ENCODE assay signal across 9 cellular contexts in genomic region chr18:4455113-4455811, GRCh38.
DNase-seq lines count a peak whose midpoint lies in the region; ATAC-seq lines count a peak whose summit lies in the region.
"Had no signal": no experiment of that assay in that cellular context is flagged by ENCODE, and none has a peak within 500 bp of the region (broad histone marks: within the 10 kb centered on the region; RNA-seq: fewer than 3 reads in every experiment).

Gene DLGAP1 (minus strand): TSS chr18:4455307.

- no peak within 1 kb of the TSS for H3K27ac Mint-ChIP-seq in stimulated activated memory B cell treated with anti-CD40 and anti-IgM and Interleukin-4, amounts not matched to agents 10 μg/mL and 1 μg/mL and 100 μg/mL, for 72 hours

- H3K4me3 Mint-ChIP-seq in stimulated activated memory B cell treated with anti-CD40 and anti-IgM and Interleukin-4, amounts not matched to agents 10 μg/mL and 1 μg/mL and 100 μg/mL, for 72 hours = peak within 1 kb of the TSS; percentile 48

- H3K27me3 ChIP-seq in iPS-20b (ENCODE audit: insufficient read depth, low read length) = peaks cover 22% of the 10 kb centered on the region

- H3K36me3 Mint-ChIP-seq in stimulated activated memory B cell treated with anti-CD40 and anti-IgM and Interleukin-4, amounts not matched to agents 10 μg/mL and 1 μg/mL and 100 μg/mL, for 72 hours = no peaks in the 10 kb centered on the region
- H3K36me3 Mint-ChIP-seq: T-cell had no signal

- peaks cover 25% of the 10 kb centered on the region; the same call in 1 of the 2 replicates for H3K4me1 ChIP-seq in iPS-20b (ENCODE audit: insufficient read depth, low read length)

- DNase-seq in NCI-H748 (lab: John Stamatoyannopoulos, UW; ENCODE audit: unreplicated experiment) (peak; percentile 78), NCI-H748 treated with DMSO at 0.1 percent for 48 hours (lab: John Stamatoyannopoulos, UW) (no peak), anterior cingulate cortex (lab: John Stamatoyannopoulos, UW) (peak in 49 of 58 donors; percentile 12 to 81 (median 49))
- DNase-seq in activated effector memory CD4-positive, alpha-beta T cell treated with anti-CD3 and anti-CD28 coated beads, Interleukin-2, amount 50 U/mL, for 16 hours = no peak
- DNase-seq: T-cell had no signal

- H3K4me3 ChIP-seq in iPS-20b (ENCODE audit: low read length) = peak within 1 kb of the TSS; percentile 95

- H3K27me3 Mint-ChIP-seq in stimulated activated memory B cell treated with anti-CD40 and anti-IgM and Interleukin-4, amounts not matched to agents 10 μg/mL and 1 μg/mL and 100 μg/mL, for 72 hours = peaks cover 26% of the 10 kb centered on the region

- no peaks in the 10 kb centered on the region for H3K9me3 ChIP-seq in iPS-20b (ENCODE audit: insufficient read depth, low read depth, low read length)

- H3K4me1 Mint-ChIP-seq in stimulated activated memory B cell treated with anti-CD40 and anti-IgM and Interleukin-4, amounts not matched to agents 10 μg/mL and 1 μg/mL and 100 μg/mL, for 72 hours = no peaks in the 10 kb centered on the region

- peaks cover 12% of the 10 kb centered on the region for H3K9me3 Mint-ChIP-seq in stimulated activated memory B cell treated with anti-CD40 and anti-IgM and Interleukin-4, amounts not matched to agents 10 μg/mL and 1 μg/mL and 100 μg/mL, for 72 hours

- no peak within 1 kb of the TSS for H3K27ac ChIP-seq in iPS-20b (ENCODE audit: low read length)

- H3K36me3 ChIP-seq in iPS-20b (ENCODE audit: insufficient read depth, low read depth, low read length) = no peaks in the 10 kb centered on the region

- peak within 1 kb of the TSS; percentile 82 for H3K9ac ChIP-seq in iPS-20b (ENCODE audit: low read depth, low read length)

- ATAC-seq in HG03064 (IDR thresholded peaks at IDR 0.05; ENCODE audit: low read depth, unreplicated experiment) (peak; percentile 70), HG03378 (IDR thresholded peaks at IDR 0.05; ENCODE audit: unreplicated experiment) (no peak)
- ATAC-seq in stimulated activated memory B cell treated with anti-CD40 and anti-IgM and Interleukin-4, amounts not matched to agents 10 μg/mL and 1 μg/mL and 100 μg/mL, for 72 hours = no peak

Comparison
In these comparisons a context has a peak if more than half of its experiments do, and no peak if none do; other contexts are left out.
1. DNase-seq: peak in NCI-H748 (single experiment) and anterior cingulate cortex (49 of 58); none in NCI-H748 treated with DMSO at 0.1 percent for 48 hours (single experiment) and activated effector memory CD4-positive, alpha-beta T cell treated with anti-CD3 and anti-CD28 coated beads, Interleukin-2, amount 50 U/mL, for 16 hours (single experiment).